ENCODE assay signal across 9 cellular contexts in the genomic region with DNA sequence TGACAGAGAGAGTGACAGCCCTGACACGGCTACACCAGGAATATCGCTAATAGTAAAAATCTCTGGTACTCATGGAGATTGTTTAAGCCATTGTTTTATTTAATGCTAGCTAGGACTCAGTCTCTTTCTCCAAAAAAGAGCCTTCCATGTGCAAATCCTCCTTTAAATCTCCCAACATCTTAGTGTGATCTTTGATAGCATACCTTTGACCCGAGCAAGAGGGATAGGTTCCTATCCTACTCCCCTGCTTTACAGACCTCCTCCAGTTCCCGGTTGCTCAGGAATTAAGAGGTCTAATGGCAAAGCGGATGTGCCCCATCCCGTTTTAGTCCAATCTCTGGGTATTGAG. TPM values are rescaled to one million over a fixed set of nuclear protein-coding genes. Genes with fewer than 3 reads are reported as not detected.
DNase-seq lines count a peak whose midpoint lies in the region; ATAC-seq, FAIRE-seq and TF ChIP-seq lines count a peak whose summit lies in the region.
"Had no signal": no experiment of that assay in that cellular context is flagged by ENCODE, and none has a peak within 500 bp of the region (broad histone marks: within the 10 kb centered on the region; RNA-seq: fewer than 3 reads in every experiment).

No MANE protein-coding gene starts in this region.

- TF ChIP-seq CTCF in right atrium auricular region (IDR thresholded peaks at IDR 0.05) (peak in 1 of 2 donors; percentile 2), colonic mucosa (IDR thresholded peaks at IDR 0.05) (no peak)

- no peaks in the 10 kb centered on the region for H3K36me3 ChIP-seq in right atrium auricular region
- no peaks in the 10 kb centered on the region for H3K36me3 ChIP-seq in colonic mucosa

- intact Hi-C loops in left cardiac atrium (cut with DNase I) = loop anchor here (1.0 to 10.0 kb wide), 2 partner anchors 204 to 320 kb away; no protein-coding TSS in a partner anchor
- intact Hi-C loops in colonic mucosa (cut with DNase I) = no loop called here

- H3K36me3 Mint-ChIP-seq in naive B cell = peaks cover 0 to 6% of the 10 kb centered on the region in 2 donors
- H3K36me3 Mint-ChIP-seq in activated CD8-positive, alpha-beta memory T cell treated with anti-CD3 and anti-CD28 coated beads, Interleukin-2, amount 10 ng/mL, durations not matched to agents 7 days and 5 days = no peaks in the 10 kb centered on the region

- H3K4me3 Mint-ChIP-seq in naive B cell = peak overlapping the region in 7 of 8 donors; percentile 44 to 65 (median 56)
- H3K4me3 Mint-ChIP-seq in activated CD8-positive, alpha-beta memory T cell treated with anti-CD3 and anti-CD28 coated beads, Interleukin-2, amount 10 ng/mL, durations not matched to agents 7 days and 5 days = no peak overlapping the region

- H3K27ac ChIP-seq in right atrium auricular region (peak overlapping the region; percentile 81 to 84), colonic mucosa (peak overlapping the region; percentile 60)

- H3K9me3 Mint-ChIP-seq in naive B cell = peaks cover 0 to 3% (median 0%) of the 10 kb centered on the region in 7 donors
- no peaks in the 10 kb centered on the region for H3K9me3 Mint-ChIP-seq in activated CD8-positive, alpha-beta memory T cell treated with anti-CD3 and anti-CD28 coated beads, Interleukin-2, amount 10 ng/mL, durations not matched to agents 7 days and 5 days (ENCODE audit: low read depth)

- ATAC-seq in left cardiac atrium (no peak), naive B cell (ENCODE audit: low read depth in 2 of 2) (no peak), HG03439 (IDR thresholded peaks at IDR 0.05; ENCODE audit: unreplicated experiment) (no peak)
- ATAC-seq in activated CD8-positive, alpha-beta memory T cell treated with anti-CD3 and anti-CD28 coated beads, Interleukin-2, amount 10 ng/mL, durations not matched to agents 7 days and 5 days = no peak

- peaks cover 0 to 7% (median 0%) of the 10 kb centered on the region in 3 donors for H3K4me1 Mint-ChIP-seq in naive B cell
- H3K4me1 Mint-ChIP-seq in activated CD8-positive, alpha-beta memory T cell treated with anti-CD3 and anti-CD28 coated beads, Interleukin-2, amount 10 ng/mL, durations not matched to agents 7 days and 5 days = peaks cover 2% of the 10 kb centered on the region

- no peak for TF ChIP-seq POLR2A in H54 (IDR thresholded peaks at IDR 0.05; ENCODE audit: low read depth, low read length)

- peaks cover 36 to 52% (median 41%) of the 10 kb centered on the region in 3 donors for H3K27me3 Mint-ChIP-seq in naive B cell
- H3K27me3 Mint-ChIP-seq in activated CD8-positive, alpha-beta memory T cell treated with anti-CD3 and anti-CD28 coated beads, Interleukin-2, amount 10 ng/mL, durations not matched to agents 7 days and 5 days = peaks cover 54% of the 10 kb centered on the region

- no peak for DNase-seq in right atrium auricular region (ENCODE audit: low spot score)
- DNase-seq in left cardiac atrium = no peak
- no peak for DNase-seq in colonic mucosa
- no peak for DNase-seq in naive B cell
- DNase-seq in activated CD8-positive, alpha-beta memory T cell treated with anti-CD3 and anti-CD28 coated beads, Interleukin-2, amount 10 ng/mL, durations not matched to agents 7 days and 5 days = no peak
- no peak for DNase-seq in HuH-7.5 (ENCODE audit: low spot score)
- DNase-seq in H54 (ENCODE audit: insufficient read length, low spot score) = no peak

- peak overlapping the region in 1 of 6 donors; percentile 44 for H3K27ac Mint-ChIP-seq in naive B cell
- H3K27ac Mint-ChIP-seq in activated CD8-positive, alpha-beta memory T cell treated with anti-CD3 and anti-CD28 coated beads, Interleukin-2, amount 10 ng/mL, durations not matched to agents 7 days and 5 days = no peak overlapping the region

- H3K9me3 ChIP-seq in right atrium auricular region (no peaks in the 10 kb centered on the region), colonic mucosa (no peaks in the 10 kb centered on the region)

- H3K27me3 ChIP-seq in right atrium auricular region = no peaks in the 10 kb centered on the region
- peaks cover 14% of the 10 kb centered on the region for H3K27me3 ChIP-seq in colonic mucosa

- CTCF ChIA-PET in activated CD8-positive, alpha-beta memory T cell treated with anti-CD3 and anti-CD28 coated beads, Interleukin-2, amount 10 ng/mL, durations not matched to agents 7 days and 5 days (lab: Charles Lee) = no interaction called here

- H3K4me3 ChIP-seq in right atrium auricular region (peak overlapping the region; percentile 57 to 71), colonic mucosa (peak overlapping the region; percentile 61)

- H3K4me1 ChIP-seq in right atrium auricular region (peaks cover 0 to 24% of the 10 kb centered on the region in 2 donors), colonic mucosa (no peaks in the 10 kb centered on the region)

- H3K9ac ChIP-seq in colonic mucosa (ENCODE audit: low read depth in 2 of 2, low read length in 2 of 2) = no peak overlapping the region

- no peak for FAIRE-seq in H54 (lab: Jason Lieb, UNC)

RNA-seq across cellular contexts. Expression of a gene that starts 0.7 kb away (rescaled TPM):
- 10 to 100 TPM; 31.4 to 77.5 TPM for total RNA-seq in right atrium auricular region
- 10 to 100 TPM; 40.0 to 63.6 TPM for total RNA-seq in left cardiac atrium
- total RNA-seq in colonic mucosa = 10 to 100 TPM; 14.7 to 21.3 TPM
- 1 to 10 TPM in 4 of 6 donors, under 1 TPM in 1, not detected in 1; 0.36 to 3.0 (median 1.4) TPM for polyA plus RNA-seq in naive B cell (ENCODE audit: low read depth in 6 of 6)
- total RNA-seq in activated CD8-positive, alpha-beta memory T cell treated with anti-CD3 and anti-CD28 coated beads, Interleukin-2, amount 10 ng/mL, durations not matched to agents 7 days and 5 days = under 1 TPM; 0.33 to 0.82 TPM
- total RNA-seq: G401 had no signal

Comparison
In these comparisons a context has a peak if more than half of its experiments do, and no peak if none do; other contexts are left out.
1. RNA of a gene that starts 0.7 kb away (total RNA-seq): 31.4 to 77.5 TPM in right atrium auricular region, 40.0 to 63.6 TPM in left cardiac atrium and 14.7 to 21.3 TPM in colonic mucosa; 0.33 to 0.82 TPM in activated CD8-positive, alpha-beta memory T cell treated with anti-CD3 and anti-CD28 coated beads, Interleukin-2, amount 10 ng/mL, durations not matched to agents 7 days and 5 days; every median in the first group is over 4 times any median in the second.